Comparison of ENCODE assay signal across 8 cellular contexts in the genomic region with DNA sequence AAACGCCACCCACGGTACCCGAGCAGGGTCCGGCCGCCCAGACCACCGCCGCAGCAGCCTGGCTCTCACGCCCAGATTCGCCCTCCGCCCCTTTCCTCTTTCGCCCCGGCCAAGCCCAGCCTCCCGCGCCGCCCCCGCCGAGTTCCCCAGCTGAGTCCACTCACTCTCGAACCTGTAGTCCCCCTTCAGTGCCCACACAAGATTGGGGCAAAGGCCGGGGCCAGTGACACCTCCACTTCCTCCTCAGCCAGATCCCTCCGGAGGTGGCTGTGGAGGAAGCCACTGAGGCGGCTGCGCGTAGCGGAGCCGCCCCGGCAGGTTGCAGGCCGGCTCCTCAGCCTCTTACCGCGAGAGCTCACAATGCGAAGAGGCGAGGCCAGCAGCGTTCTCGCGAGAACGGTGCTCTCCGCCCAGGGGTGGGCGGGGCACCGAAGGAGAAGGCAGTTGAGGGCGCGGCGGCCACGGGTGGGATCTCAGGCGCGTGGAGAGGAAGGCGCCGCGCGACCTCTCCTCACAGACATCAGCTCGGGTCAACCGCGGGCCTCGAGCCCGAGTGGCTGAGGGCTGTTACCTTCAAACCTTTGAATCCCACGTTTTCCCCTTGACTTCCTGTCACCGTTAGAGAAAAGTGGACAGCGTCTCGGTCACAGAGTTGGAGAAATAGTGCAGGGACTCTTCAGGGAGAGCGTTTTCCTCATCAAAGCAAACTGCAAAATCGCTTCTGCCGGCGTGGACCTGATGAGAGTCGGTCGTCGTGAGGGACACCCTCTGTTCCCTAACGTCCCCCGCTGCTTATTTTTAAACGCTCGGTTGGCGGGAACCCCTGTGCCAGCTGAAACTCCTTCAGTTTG. TPM values are rescaled to one million over a fixed set of nuclear protein-coding genes. Genes with fewer than 3 reads are reported as not detected.
A peak's percentile ranks its signal among the peaks of the same experiment; 100 is the strongest.
DNase-seq lines count a peak whose midpoint lies in the region; ATAC-seq, FAIRE-seq and TF ChIP-seq lines count a peak whose summit lies in the region.

A gene (minus strand): TSS at position 295 of the 851 bp plus-strand sequence. CDS start 18,098 bp downstream, outside the sequence.

- H3F3A ChIP-seq in DOHH2 (ENCODE audit: control insufficient read depth, insufficient read depth) = peaks cover 2% of the 10 kb centered on the region; the same call in 1 of the 2 replicates
- peaks cover 5% of the 10 kb centered on the region for H3F3A ChIP-seq in GM23248 (ENCODE audit: insufficient read depth)

- FAIRE-seq in RCC 7860 (lab: Jason Lieb, UNC) = no peak

- H3K4me1 ChIP-seq in DOHH2 (ENCODE audit: control insufficient read depth, low read length) = peaks cover 23% of the 10 kb centered on the region
- H3K4me1 ChIP-seq in GM23248 (ENCODE audit: insufficient read depth) = peaks cover 13% of the 10 kb centered on the region
- peaks cover 31% of the 10 kb centered on the region for H3K4me1 ChIP-seq in Karpas-422 (ENCODE audit: low read length)
- H3K4me1 ChIP-seq in esophagus muscularis mucosa = peaks cover 18 to 29% (median 23%) of the 10 kb centered on the region in 4 donors

- H3K9ac ChIP-seq in GM23248 (peak within 1 kb of the TSS; percentile 87), Karpas-422 (ENCODE audit: low read length) (peak within 1 kb of the TSS; percentile 89)

- DNase-seq in GM23248 (peak; percentile 99), Karpas-422 (peak; percentile 98), RCC 7860 (ENCODE audit: low spot score) (peak; percentile 83), esophagus muscularis mucosa (ENCODE audit: extremely low spot score) (peak; percentile 96), myocyte (ENCODE audit: low read depth) (peak; percentile 97)
- peak; percentile 93 to 94 for DNase-seq in activated T-cell treated with anti-CD3 and anti-CD28 coated beads, Interleukin-2, amount 50 U/mL, for 72 hours
- peak; percentile 82 to 89 for DNase-seq in stimulated activated CD8-positive, alpha-beta memory T cell treated with anti-CD3 and anti-CD28 coated beads, Interleukin-7, amount 100 ng/mL, for 4 hours (ENCODE audit: low read depth in 2 of 2)

- peak; percentile 66 for TF ChIP-seq POLR2A in esophagus muscularis mucosa (IDR thresholded peaks at IDR 0.05; ENCODE audit: low read depth)

- H3K27me3 ChIP-seq in DOHH2 (ENCODE audit: control insufficient read depth, low read length) (no peaks in the 10 kb centered on the region), GM23248 (replicated peaks; ENCODE audit: insufficient read depth) (no peaks in the 10 kb centered on the region), Karpas-422 (ENCODE audit: low read length) (no peaks in the 10 kb centered on the region), esophagus muscularis mucosa (no peaks in the 10 kb centered on the region)

- H3K36me3 Mint-ChIP-seq in activated T-cell treated with anti-CD3 and anti-CD28 coated beads, Interleukin-2, amount 50 U/mL, for 72 hours (ENCODE audit: insufficient read depth in 2 of 2) = peaks cover 1 to 2% of the 10 kb centered on the region in 2 donors

- H3K4me3 Mint-ChIP-seq in activated T-cell treated with anti-CD3 and anti-CD28 coated beads, Interleukin-2, amount 50 U/mL, for 72 hours = peak within 1 kb of the TSS; percentile 97 to 100

- no peaks in the 10 kb centered on the region for H3K9me3 Mint-ChIP-seq in activated T-cell treated with anti-CD3 and anti-CD28 coated beads, Interleukin-2, amount 50 U/mL, for 72 hours

- H4K20me1 ChIP-seq in DOHH2 (ENCODE audit: control insufficient read depth, insufficient read depth, low read depth, low read length) (no peaks in the 10 kb centered on the region), GM23248 (ENCODE audit: insufficient read depth) (no peaks in the 10 kb centered on the region), Karpas-422 (ENCODE audit: insufficient read depth, low read depth, low read length) (no peaks in the 10 kb centered on the region)

- H3K9me2 ChIP-seq in DOHH2 (replicated peaks; ENCODE audit: control insufficient read depth, low read length) (no peaks in the 10 kb centered on the region), GM23248 (ENCODE audit: insufficient read depth) (no peaks in the 10 kb centered on the region), Karpas-422 (replicated peaks; ENCODE audit: insufficient read depth, low read length) (no peaks in the 10 kb centered on the region)

- peak within 1 kb of the TSS; percentile 56 for H3K27ac ChIP-seq in DOHH2 (ENCODE audit: low read depth, low read length)
- peak within 1 kb of the TSS; percentile 64 for H3K27ac ChIP-seq in GM23248
- H3K27ac ChIP-seq in Karpas-422 (ENCODE audit: low read length) = peak within 1 kb of the TSS; percentile 37; the same call in 1 of the 2 replicates
- peak within 1 kb of the TSS; percentile 88 to 91 (median 90) for H3K27ac ChIP-seq in esophagus muscularis mucosa (replicated peaks in 1 of 4)

- TF ChIP-seq CTCF in DOHH2 (IDR thresholded peaks at IDR 0.05; ENCODE audit: low read depth, low read length, poor library complexity, severe bottlenecking) = no peak
- no peak for TF ChIP-seq CTCF in esophagus muscularis mucosa (IDR thresholded peaks at IDR 0.05)

- ATAC-seq in activated T-cell treated with anti-CD3 and anti-CD28 coated beads, Interleukin-2, amount 50 U/mL, for 72 hours (replicated peaks in 1 of 2) = peak; percentile 97 to 98

- H3K27me3 Mint-ChIP-seq in activated T-cell treated with anti-CD3 and anti-CD28 coated beads, Interleukin-2, amount 50 U/mL, for 72 hours (ENCODE audit: low read depth) = no peaks in the 10 kb centered on the region

- intact Hi-C loops in esophagus muscularis mucosa (cut with DNase I) = loop anchor here (5.0 kb wide), 1 partner anchor 76 kb away; no protein-coding TSS in a partner anchor

- H3K4me2 ChIP-seq in DOHH2 (ENCODE audit: low read length) = peak within 1 kb of the TSS; percentile 85
- peak within 1 kb of the TSS; percentile 90 for H3K4me2 ChIP-seq in GM23248 (ENCODE audit: unreplicated experiment)
- peak within 1 kb of the TSS; percentile 100 for H3K4me2 ChIP-seq in Karpas-422 (ENCODE audit: low read depth, low read length, poor library complexity, severe bottlenecking)

- no peak for TF ChIP-seq EP300 in esophagus muscularis mucosa (IDR thresholded peaks at IDR 0.05)

- 1 to 2% methylated on average over 63 to 68 of the region's 69 CpGs for WGBS in GM23248 (ENCODE audit: low coverage in 1 of 2, low lambda C conversion rate in 2 of 2, missing lambda C conversion rate in 2 of 2), 2 experiments
- under 1% methylated on average over 30 of the region's 69 CpGs for WGBS in esophagus muscularis mucosa

- in situ Hi-C loops in GM23248 (cut with MboI) = no loop called here

- H3K4me3 ChIP-seq in DOHH2 (ENCODE audit: low read length) = peak within 1 kb of the TSS; percentile 85
- H3K4me3 ChIP-seq in GM23248 = peak within 1 kb of the TSS; percentile 92
- peak within 1 kb of the TSS; percentile 90 for H3K4me3 ChIP-seq in Karpas-422 (ENCODE audit: low read length)
- H3K4me3 ChIP-seq in esophagus muscularis mucosa = peak within 1 kb of the TSS; percentile 76 to 89 (median 80)

- no peaks in the 10 kb centered on the region for H3K9me3 ChIP-seq in DOHH2 (ENCODE audit: control insufficient read depth, insufficient read depth, low read length)
- no peaks in the 10 kb centered on the region for H3K9me3 ChIP-seq in GM23248 (ENCODE audit: low read depth)
- no peaks in the 10 kb centered on the region for H3K9me3 ChIP-seq in Karpas-422 (ENCODE audit: low read length)
- H3K9me3 ChIP-seq in esophagus muscularis mucosa = no peaks in the 10 kb centered on the region

- H3K79me2 ChIP-seq in DOHH2 (ENCODE audit: control insufficient read depth, low read length) (peaks cover 51% of the 10 kb centered on the region), GM23248 (ENCODE audit: insufficient read depth) (peaks cover 45% of the 10 kb centered on the region), Karpas-422 (ENCODE audit: low read length) (peaks cover 44% of the 10 kb centered on the region)

- peak within 1 kb of the TSS; percentile 97 for H3K27ac Mint-ChIP-seq in activated T-cell treated with anti-CD3 and anti-CD28 coated beads, Interleukin-2, amount 50 U/mL, for 72 hours

- peaks cover 45% of the 10 kb centered on the region for H3K4me1 Mint-ChIP-seq in activated T-cell treated with anti-CD3 and anti-CD28 coated beads, Interleukin-2, amount 50 U/mL, for 72 hours (ENCODE audit: low read depth)

- H3K36me3 ChIP-seq in DOHH2 (ENCODE audit: control insufficient read depth, low read length) = peaks cover 11% of the 10 kb centered on the region
- H3K36me3 ChIP-seq in GM23248 (ENCODE audit: low read depth) = no peaks in the 10 kb centered on the region
- peaks cover 6% of the 10 kb centered on the region; the same call in 1 of the 2 replicates for H3K36me3 ChIP-seq in Karpas-422 (ENCODE audit: insufficient read depth, low read length)
- H3K36me3 ChIP-seq in esophagus muscularis mucosa = no peaks in the 10 kb centered on the region

- H2AFZ ChIP-seq in GM23248 (peak within 1 kb of the TSS; percentile 97), Karpas-422 (ENCODE audit: low read length) (peak within 1 kb of the TSS; percentile 88)

RNA-seq across cellular contexts. Expression of the gene that starts here (rescaled TPM):
- 43.8 and 56.7 TPM in 2 replicates for total RNA-seq in GM23248 (2014; rRNA removed; shearing (Covaris generic))
- 37.7 and 38.6 TPM in 2 replicates for polyA plus RNA-seq in GM23248 (2016; fragmentation: Nextera tagmentation; extraction: Ambion mirVana)
- total RNA-seq in Karpas-422 (2014; rRNA removed; shearing (Covaris generic); ENCODE audit: low replicate concordance) = 34.1 and 58.0 TPM in 2 replicates
- total RNA-seq in activated T-cell treated with anti-CD3 and anti-CD28 coated beads, Interleukin-2, amount 50 U/mL, for 72 hours = 10 to 100 TPM; 19.8 to 21.5 TPM
- total RNA-seq in esophagus muscularis mucosa (10 to 100 TPM; 33.4 to 59.8 (median 48.7) TPM), myocyte (31.6 and 36.0 TPM in 2 replicates)
- 26.6 TPM for polyA plus RNA-seq in myocyte (2012)

Comparison
In these comparisons a context has a peak if more than half of its experiments do, and no peak if none do; other contexts are left out.
1. Peak in every context shown above with its lines: DNase-seq, ATAC-seq, H3K4me3 ChIP-seq and H3K27ac ChIP-seq.
2. H3K27ac ChIP-seq: peak in every context shown above with its lines; median percentile 90 in esophagus muscularis mucosa; 64 in GM23248; 56 in DOHH2; 37 in Karpas-422.